ENCODE assay signal across 8 cellular contexts in the genomic region with DNA sequence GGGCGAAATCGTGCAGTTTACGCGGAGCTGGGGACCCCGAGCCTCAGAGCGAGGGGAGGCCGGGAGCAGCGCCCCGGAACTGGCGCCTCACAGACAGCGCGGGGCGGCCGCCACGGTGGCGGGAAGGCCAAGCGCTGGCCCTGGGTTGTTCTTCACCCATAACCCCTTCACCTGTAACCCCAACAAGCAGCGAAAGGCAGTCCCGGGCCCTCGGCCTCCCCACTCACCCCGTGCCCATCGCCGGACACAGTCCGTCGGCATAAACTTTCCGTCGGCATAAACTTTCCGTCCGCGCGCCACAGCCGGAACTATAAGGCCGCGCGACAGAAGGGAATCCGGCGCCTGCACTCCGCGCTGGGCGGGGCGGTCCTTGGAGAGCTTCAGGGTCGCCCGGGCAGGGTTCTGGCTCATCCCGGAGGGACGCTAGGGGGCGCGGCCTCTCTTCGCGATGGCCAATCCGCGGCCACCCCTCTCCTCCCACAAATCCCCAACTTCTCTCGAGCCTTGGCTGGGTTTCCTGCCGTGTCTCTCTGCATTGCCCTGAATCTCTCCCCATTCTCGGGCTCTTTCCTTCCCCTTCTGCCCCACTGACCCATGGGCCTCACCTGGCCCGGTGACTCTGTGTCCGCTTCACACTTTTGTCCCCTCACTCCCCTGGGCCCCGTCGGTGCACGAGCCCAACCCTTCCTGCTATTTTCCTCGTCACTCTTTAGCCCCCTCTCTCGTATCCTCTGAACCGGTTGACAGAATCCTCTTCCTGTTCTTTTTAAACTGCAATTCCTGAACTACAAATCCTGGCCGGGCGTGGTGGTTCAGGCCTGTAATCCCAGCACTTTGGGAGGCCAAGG. TPM values are rescaled to one million over a fixed set of nuclear protein-coding genes. Genes with fewer than 3 reads are reported as not detected.
A peak's percentile ranks its signal among the peaks of the same experiment; 100 is the strongest.
DNase-seq lines count a peak whose midpoint lies in the region; ATAC-seq, FAIRE-seq and TF ChIP-seq lines count a peak whose summit lies in the region.

A gene (minus strand): TSS at position 261 of the 848 bp plus-strand sequence. CDS start 3,751 bp downstream, outside the sequence.

- FAIRE-seq in RCC 7860 (lab: Jason Lieb, UNC): peak; percentile 81

- H3K9me2 ChIP-seq in Karpas-422 (replicated peaks; ENCODE audit: insufficient read depth, low read length): no peaks in the 10 kb centered on the region

- intact Hi-C loops in esophagus muscularis mucosa (cut with DNase I): loop anchor here (5.0 kb wide), 1 partner anchor 79 kb away; a partner anchor contains a TSS

- DNase-seq in Daoy (ENCODE audit: low read depth) (peak; percentile 98), Karpas-422 (peak; percentile 98), RCC 7860 (ENCODE audit: low spot score) (peak; percentile 91), esophagus muscularis mucosa (ENCODE audit: extremely low spot score) (peak; percentile 98), myocyte (ENCODE audit: low read depth) (peak; percentile 97)
- peak; percentile 96 to 97 for DNase-seq in activated T-cell treated with anti-CD3 and anti-CD28 coated beads, Interleukin-2, amount 50 U/mL, for 72 hours
- peak; percentile 90 to 96 for DNase-seq in stimulated activated CD8-positive, alpha-beta memory T cell treated with anti-CD3 and anti-CD28 coated beads, Interleukin-7, amount 100 ng/mL, for 48 hours (ENCODE audit: extremely low read depth in 1 of 2, low read depth in 1 of 2)

- H2AFZ ChIP-seq in Karpas-422 (ENCODE audit: low read length): peak within 1 kb of the TSS; percentile 96

- TF ChIP-seq EP300 in esophagus muscularis mucosa (IDR thresholded peaks at IDR 0.05): no peak

- under 1% methylated on average over 48 of the region's 64 CpGs for WGBS in esophagus muscularis mucosa

- TF ChIP-seq CTCF in esophagus muscularis mucosa (IDR thresholded peaks at IDR 0.05): peak; percentile 61 to 73 (median 64)

- H3K9me3 Mint-ChIP-seq in activated T-cell treated with anti-CD3 and anti-CD28 coated beads, Interleukin-2, amount 50 U/mL, for 72 hours: no peaks in the 10 kb centered on the region

- no peaks in the 10 kb centered on the region for H4K20me1 ChIP-seq in Karpas-422 (ENCODE audit: insufficient read depth, low read depth, low read length)

- TF ChIP-seq POLR2A in esophagus muscularis mucosa (IDR thresholded peaks at IDR 0.05; ENCODE audit: low read depth): peak; percentile 71

- peak within 1 kb of the TSS; percentile 86 for H3K4me2 ChIP-seq in Karpas-422 (ENCODE audit: low read depth, low read length, poor library complexity, severe bottlenecking)

- no peaks in the 10 kb centered on the region for H3K9me3 ChIP-seq in Karpas-422 (ENCODE audit: low read length)
- H3K9me3 ChIP-seq in esophagus muscularis mucosa: no peaks in the 10 kb centered on the region

- H3K27me3 Mint-ChIP-seq in activated T-cell treated with anti-CD3 and anti-CD28 coated beads, Interleukin-2, amount 50 U/mL, for 72 hours (ENCODE audit: low read depth): no peaks in the 10 kb centered on the region

- H3K4me1 ChIP-seq in Karpas-422 (ENCODE audit: low read length): peaks cover 39% of the 10 kb centered on the region
- H3K4me1 ChIP-seq in esophagus muscularis mucosa: peaks cover 14 to 41% (median 34%) of the 10 kb centered on the region in 4 donors

- no peaks in the 10 kb centered on the region for H3K36me3 ChIP-seq in Karpas-422 (ENCODE audit: insufficient read depth, low read length)
- H3K36me3 ChIP-seq in esophagus muscularis mucosa: peaks cover 0 to 6% (median 0%) of the 10 kb centered on the region in 4 donors

- peak within 1 kb of the TSS; percentile 79 for H3K4me3 ChIP-seq in Karpas-422 (ENCODE audit: low read length)
- peak within 1 kb of the TSS; percentile 77 to 96 (median 90) for H3K4me3 ChIP-seq in esophagus muscularis mucosa

- H3K9ac ChIP-seq in Karpas-422 (ENCODE audit: low read length): peak within 1 kb of the TSS; percentile 88

- H3K4me3 Mint-ChIP-seq in activated T-cell treated with anti-CD3 and anti-CD28 coated beads, Interleukin-2, amount 50 U/mL, for 72 hours: peak within 1 kb of the TSS; percentile 94 to 98

- peaks cover 65% of the 10 kb centered on the region for H3K79me2 ChIP-seq in Karpas-422 (ENCODE audit: low read length)

- H3K27ac ChIP-seq in Karpas-422 (ENCODE audit: low read length) (peak within 1 kb of the TSS; percentile 72), esophagus muscularis mucosa (replicated peaks in 1 of 4) (peak within 1 kb of the TSS; percentile 89 to 97 (median 94))

- H3K27me3 ChIP-seq in Karpas-422 (ENCODE audit: low read length) (no peaks in the 10 kb centered on the region), esophagus muscularis mucosa (no peaks in the 10 kb centered on the region)

- peaks cover 0 to 2% of the 10 kb centered on the region in 2 donors for H3K36me3 Mint-ChIP-seq in activated T-cell treated with anti-CD3 and anti-CD28 coated beads, Interleukin-2, amount 50 U/mL, for 72 hours (ENCODE audit: insufficient read depth in 2 of 2)

- peak; percentile 93 for ATAC-seq in GM21825 (IDR thresholded peaks at IDR 0.05; ENCODE audit: unreplicated experiment)
- ATAC-seq in activated T-cell treated with anti-CD3 and anti-CD28 coated beads, Interleukin-2, amount 50 U/mL, for 72 hours (replicated peaks in 1 of 2): peak; percentile 98 to 99

- peak within 1 kb of the TSS; percentile 98 for H3K27ac Mint-ChIP-seq in activated T-cell treated with anti-CD3 and anti-CD28 coated beads, Interleukin-2, amount 50 U/mL, for 72 hours

- H3K4me1 Mint-ChIP-seq in activated T-cell treated with anti-CD3 and anti-CD28 coated beads, Interleukin-2, amount 50 U/mL, for 72 hours (ENCODE audit: low read depth): peaks cover 31% of the 10 kb centered on the region

RNA-seq across cellular contexts. Expression of the gene that starts here (rescaled TPM):
- total RNA-seq in Daoy (2014; rRNA removed; shearing (Covaris generic)): 20.2 and 30.9 TPM in 2 replicates
- 40.1 and 62.9 TPM in 2 replicates for total RNA-seq in Karpas-422 (2014; rRNA removed; shearing (Covaris generic); ENCODE audit: low replicate concordance)
- total RNA-seq in activated T-cell treated with anti-CD3 and anti-CD28 coated beads, Interleukin-2, amount 50 U/mL, for 72 hours: 10 to 100 TPM; 48.9 to 53.7 TPM
- total RNA-seq in esophagus muscularis mucosa: 10 to 100 TPM; 18.9 to 24.2 (median 21.3) TPM
- total RNA-seq in myocyte: 18.2 and 22.3 TPM in 2 replicates
- polyA plus RNA-seq in myocyte (2012): 21.1 TPM

Comparison
In these comparisons a context has a peak if more than half of its experiments do, and no peak if none do; other contexts are left out.
1. Peak in every context shown above with its lines: DNase-seq, ATAC-seq, H3K4me3 ChIP-seq and H3K27ac ChIP-seq.